8 cellular contexts compared by ENCODE assay signal in the genomic region with DNA sequence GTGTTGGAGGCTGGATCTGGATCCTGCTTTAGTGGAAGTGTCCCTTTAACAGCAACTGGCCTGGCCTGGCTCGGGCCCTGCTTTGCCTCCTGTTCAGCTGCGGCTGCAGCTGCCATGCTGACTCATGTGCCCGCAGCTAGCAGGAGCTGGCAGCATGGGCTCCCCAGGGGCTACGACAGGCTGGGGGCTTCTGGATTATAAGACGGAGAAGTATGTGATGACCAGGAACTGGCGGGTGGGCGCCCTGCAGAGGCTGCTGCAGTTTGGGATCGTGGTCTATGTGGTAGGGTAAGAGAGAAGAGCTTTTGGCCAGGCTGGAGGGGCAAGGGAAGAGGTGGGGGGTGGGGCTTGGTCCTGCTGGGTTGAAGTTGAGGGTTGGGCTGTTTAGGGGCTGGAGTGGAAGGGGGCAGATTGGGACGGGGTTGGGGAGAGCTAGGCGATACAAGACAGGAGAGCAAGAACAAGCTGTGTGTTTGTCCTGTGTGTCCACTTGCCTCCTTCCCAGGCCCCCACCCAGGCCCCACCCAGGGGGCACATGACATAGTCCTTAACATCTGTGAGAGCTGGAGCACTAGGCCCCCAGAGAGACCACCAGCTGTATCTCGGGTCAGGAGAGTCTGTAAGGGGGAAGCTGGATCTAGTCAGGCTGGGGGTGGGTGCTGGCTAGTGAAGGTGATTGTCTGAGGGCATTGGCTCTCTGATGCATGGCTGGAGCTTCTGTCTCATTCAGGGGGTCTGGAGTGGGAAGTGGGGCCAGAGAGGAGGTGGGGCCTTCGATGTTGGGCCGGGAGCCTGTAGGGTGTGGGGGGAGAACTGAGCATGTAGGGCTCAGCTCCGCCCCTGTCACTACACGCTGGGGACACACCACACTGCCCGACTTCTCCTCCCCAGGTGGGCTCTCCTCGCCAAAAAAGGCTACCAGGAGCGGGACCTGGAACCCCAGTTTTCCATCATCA. TPM values are rescaled to one million over a fixed set of nuclear protein-coding genes. Genes with fewer than 3 reads are reported as not detected.
DNase-seq lines count a peak whose midpoint lies in the region; ATAC-seq, FAIRE-seq and TF ChIP-seq lines count a peak whose summit lies in the region.

Gene P2RX6, plus strand, starts transcription at position 115 of the 956 bp plus-strand sequence. Its CDS starts 10 bp downstream, at position 125.

- no peaks in the 10 kb centered on the region for H3K36me3 Mint-ChIP-seq in natural killer cell

- POLR2A ChIA-PET in H1 (lab: Charles Lee; ENCODE audit: partially characterized antibody), result interaction anchor here (0.8 to 2.2 kb wide), 2 partner anchors 10 to 12 kb away, joined by 3 to 5 read pairs; no protein-coding TSS in a partner anchor

- H4K91ac ChIP-seq in H1 (replicated peaks; ENCODE audit: insufficient read length, low read length), result peak within 1 kb of the TSS; percentile 10

- no peak within 1 kb of the TSS for H2BK12ac ChIP-seq in H1 (ENCODE audit: low read depth, low read length)

- H2BK5ac ChIP-seq in H1 (ENCODE audit: low read depth, low read length), result peak within 1 kb of the TSS; percentile 44; the same call in 1 of the 2 replicates

- H3K4me2 ChIP-seq in BLaER1 (peak within 1 kb of the TSS; percentile 98), H1 (ENCODE audit: insufficient read depth in 1 of 2, low read depth in 2 of 2, low read length in 2 of 2) (peak within 1 kb of the TSS; percentile 68 to 97)

- no peaks in the 10 kb centered on the region; the same call in 1 of the 2 replicates for H3K79me1 ChIP-seq in H1 (ENCODE audit: low read depth, low read length)

- H3K23ac ChIP-seq in H1 (ENCODE audit: insufficient read length), result no peak within 1 kb of the TSS

- H3K23me2 ChIP-seq in H1 (ENCODE audit: low read depth, low read length), result peaks cover 6% of the 10 kb centered on the region; the same call in 1 of the 2 replicates

- H3K4me3 Mint-ChIP-seq in natural killer cell, result peak within 1 kb of the TSS; percentile 95

- no peak within 1 kb of the TSS for H2AK5ac ChIP-seq in H1 (ENCODE audit: low read depth, low read length)

- no peak within 1 kb of the TSS for H2BK20ac ChIP-seq in H1 (ENCODE audit: low read length)

- 89% methylated on average over 11 of the region's 18 CpGs; no CpG with 5 or more reads in 1 of the 2 experiments for WGBS in H1 (ENCODE audit: extremely low coverage in 1 of 2, insufficient coverage in 1 of 2, insufficient read length in 1 of 2, insufficient replicate concordance in 2 of 2, low coverage in 1 of 2, low lambda C conversion rate in 2 of 2, missing lambda C conversion rate in 1 of 2), 2 experiments

- H4K8ac ChIP-seq in H1 (ENCODE audit: extremely low read depth, insufficient read depth, low read length), result peak within 1 kb of the TSS; percentile 83

- H3K4me1 ChIP-seq in BLaER1, result peaks cover 32% of the 10 kb centered on the region
- H3K4me1 ChIP-seq in H1 (replicated peaks in 1 of 4; ENCODE audit: control insufficient read depth in 3 of 4, insufficient read depth in 4 of 4, low read length in 3 of 4), result peaks cover 6 to 22% (median 12%) of the 10 kb centered on the region in 4 experiments

- H2AFZ ChIP-seq in H1 (ENCODE audit: low read length), result peak within 1 kb of the TSS; percentile 35; the same call in 1 of the 2 replicates

- H2BK120ac ChIP-seq in H1 (replicated peaks; ENCODE audit: low read depth, low read length), result no peak within 1 kb of the TSS

- no peak for TF ChIP-seq POLR2A in H1 (IDR thresholded peaks at IDR 0.05; ENCODE audit: control extremely low read depth in 1 of 2, low read depth in 2 of 2, low read length in 2 of 2)

- H3K4ac ChIP-seq in H1 (replicated peaks; ENCODE audit: insufficient read length, low read depth, low read length), result peak within 1 kb of the TSS; percentile 53

- H3K14ac ChIP-seq in H1 (ENCODE audit: insufficient read length), result no peak within 1 kb of the TSS

- H3K4me1 Mint-ChIP-seq in natural killer cell, result peaks cover 16 to 31% of the 10 kb centered on the region in 2 donors

- no peak for FAIRE-seq in H1 (lab: Jason Lieb, UNC)

- ATAC-seq in natural killer cell, result peak in 1 of 3 donors; percentile 5
- ATAC-seq in GM21390 (IDR thresholded peaks at IDR 0.05; ENCODE audit: unreplicated experiment), result no peak
- no peak for ATAC-seq in HG03175 (IDR thresholded peaks at IDR 0.05; ENCODE audit: unreplicated experiment)
- no peak for ATAC-seq in GM19395 (IDR thresholded peaks at IDR 0.05; ENCODE audit: unreplicated experiment)

- H3K36me3 ChIP-seq in BLaER1, result no peaks in the 10 kb centered on the region
- no peaks in the 10 kb centered on the region for H3K36me3 ChIP-seq in H1 (ENCODE audit: control insufficient read depth in 2 of 4, insufficient read depth in 4 of 4, low read length in 3 of 4)

- H3K27ac ChIP-seq in BLaER1, result 0 out of 2 replicates have a peak within 1 kb of the TSS, but pooled peaks have one; percentile 26
- H3K27ac ChIP-seq in H1 (ENCODE audit: low read depth, low read length), result no peak within 1 kb of the TSS

- H3K4me3 ChIP-seq in BLaER1, result peak within 1 kb of the TSS; percentile 54
- H3K4me3 ChIP-seq in H1 (ENCODE audit: extremely low read depth in 1 of 4, insufficient read depth in 2 of 4, low read depth in 3 of 4, low read length in 4 of 4), result peak within 1 kb of the TSS; percentile 51 to 75 (median 64)

- H3K9ac ChIP-seq in BLaER1, result no peak within 1 kb of the TSS
- peak within 1 kb of the TSS in 1 of 4 experiments; percentile 31; a peak in 2 of 7 replicates for H3K9ac ChIP-seq in H1 (replicated peaks in 1 of 4; ENCODE audit: extremely low read depth in 1 of 4, low read depth in 3 of 4, low read length in 3 of 4)

- H2BK15ac ChIP-seq in H1 (ENCODE audit: low read length), result 0 out of 2 replicates have a peak within 1 kb of the TSS, but pooled peaks have one; percentile 25

- no peaks in the 10 kb centered on the region for H3K79me2 ChIP-seq in H1 (ENCODE audit: control insufficient read depth in 1 of 2, insufficient read depth in 2 of 2, low read length in 2 of 2)

- H3K27me3 Mint-ChIP-seq in natural killer cell (ENCODE audit: low read depth in 2 of 2), result no peaks in the 10 kb centered on the region

- peaks cover 4% of the 10 kb centered on the region; the same call in 1 of the 2 replicates for H4K20me1 ChIP-seq in BLaER1
- no peaks in the 10 kb centered on the region for H4K20me1 ChIP-seq in H1 (replicated peaks in 1 of 2; ENCODE audit: control insufficient read depth in 1 of 2, insufficient read depth in 2 of 2, low read length in 2 of 2)

- DNase-seq in NCI-H446 treated with DMSO at 0.1 percent for 48 hours (lab: John Stamatoyannopoulos, UW), result peak; percentile 53
- no peak for DNase-seq in H1 (ENCODE audit: low read depth in 1 of 2, low spot score in 2 of 2)
- DNase-seq in natural killer cell, result no peak
- DNase-seq in NCI-H146 treated with DMSO at 0.1 percent for 48 hours (lab: John Stamatoyannopoulos, UW; ENCODE audit: unreplicated experiment), result no peak

- H3K27me3 ChIP-seq in BLaER1 (no peaks in the 10 kb centered on the region), H1 (replicated peaks in 1 of 4; ENCODE audit: control insufficient read depth in 3 of 4, extremely low read depth in 1 of 4, insufficient read depth in 3 of 4, low read length in 3 of 4) (peaks cover 0 to 4% (median 3%) of the 10 kb centered on the region in 4 experiments; a peak in 4 of 7 replicates)

- H3K56ac ChIP-seq in H1 (replicated peaks; ENCODE audit: insufficient read length, low read depth, low read length), result peak within 1 kb of the TSS; percentile 74

- CTCF ChIA-PET in H1 (lab: Charles Lee; ENCODE audit: partially characterized antibody), result interaction anchor here (0.5 to 1.7 kb wide), 5 partner anchors 10 to 1002 kb away, joined by 3 to 5 read pairs (median 4); partner anchors contain the start of gene LZTR1

- intact Hi-C loops in natural killer cell (cut with micrococcal nuclease), result no loop called here

- H3K27ac Mint-ChIP-seq in natural killer cell, result peak within 1 kb of the TSS; percentile 95 to 97

- TF ChIP-seq CTCF in H1 (IDR thresholded peaks at IDR 0.05; ENCODE audit: control extremely low read depth in 1 of 3, insufficient read depth in 1 of 3, low read depth in 1 of 3, low read length in 3 of 3) (no peak), natural killer cell (IDR thresholded peaks at IDR 0.05) (no peak)

- no peak for TF ChIP-seq RAD21 in H1 (IDR thresholded peaks at IDR 0.05 in 1 of 2, conservative IDR thresholded peaks at IDR 0.05 in 1 of 2; ENCODE audit: low read depth in 2 of 2, low read length in 2 of 2)

- H4K5ac ChIP-seq in H1 (ENCODE audit: insufficient read length, low read depth, low read length), result peak within 1 kb of the TSS; percentile 28

- H3K9me3 Mint-ChIP-seq in natural killer cell, result no peaks in the 10 kb centered on the region

- no peak for TF ChIP-seq EP300 in H1 (IDR thresholded peaks at IDR 0.05; ENCODE audit: borderline replicate concordance in 1 of 2, low read depth in 2 of 2, low read length in 2 of 2)

- peak within 1 kb of the TSS; percentile 13 for H3K18ac ChIP-seq in H1 (ENCODE audit: extremely low read depth, low read length)

- H3K9me3 ChIP-seq in BLaER1 (no peaks in the 10 kb centered on the region), H1 (ENCODE audit: insufficient read depth in 2 of 2, low read depth in 1 of 2, low read length in 1 of 2) (no peaks in the 10 kb centered on the region)

TF ChIP-seq in H1, 55 proteins besides CTCF, POLR2A, EP300 and RAD21:
- TF ChIP-seq CHD2 (IDR thresholded peaks at IDR 0.05; ENCODE audit: low read length), result no peak
- no peak for TF ChIP-seq NRF1 (IDR thresholded peaks at IDR 0.05; ENCODE audit: low read depth, low read length)
- TF ChIP-seq TCF12 (IDR thresholded peaks at IDR 0.05; ENCODE audit: low read depth, low read length), result no peak
- no peak for TF ChIP-seq KDM4A (IDR thresholded peaks at IDR 0.05; ENCODE audit: low read depth, low read length, severe bottlenecking)
- no peak for TF ChIP-seq CHD1 (IDR thresholded peaks at IDR 0.05; ENCODE audit: low read depth, low read length)
- no peak for TF ChIP-seq BACH1 (IDR thresholded peaks at IDR 0.05; ENCODE audit: low read length)

RNA-seq across cellular contexts. Expression of gene P2RX6, which starts in this region (rescaled TPM):
- total RNA-seq in H1 (2021; fragmentation: NEBNext Ultra II Directional; extraction: Animal tissue kit (Norgen Biotek cat#: 25700)), result not detected in 2 replicates
- polyA plus RNA-seq in H1 (2011; rRNA removed), result 0.09 and 0.16 TPM in 2 replicates
- 0.23 TPM for polyA plus RNA-seq in H1 (2011; cell fraction: cytosol; rRNA removed)
- 1.5 TPM for polyA plus RNA-seq in H1 (2011; cell fraction: nucleus; rRNA removed)
- polyA plus RNA-seq in H1 (2012, experiment 1 of 2), result 0.11 to 0.25 TPM (median 0.20 TPM) in 4 replicates
- polyA plus RNA-seq in H1 (2012, experiment 2 of 2), result 0.05 TPM
- polyA plus RNA-seq in H1 (2013, experiment 1 of 2), result 0.10 TPM
- 0.09 TPM for polyA plus RNA-seq in H1 (2013, experiment 2 of 2)
- polyA minus RNA-seq in H1 (2011; rRNA and poly(A)+ RNA removed), result 0.19 and 0.49 TPM in 2 replicates
- not detected for polyA minus RNA-seq in H1 (2011; cell fraction: cytosol; rRNA and poly(A)+ RNA removed)
- not detected for polyA minus RNA-seq in H1 (2011; cell fraction: nucleus; rRNA and poly(A)+ RNA removed)
- under 1 TPM; 0.14 to 0.93 (median 0.18) TPM for total RNA-seq in natural killer cell
